12 cellular contexts compared by ENCODE assay signal in genomic region chr9:98551511-98552286, GRCh38.
DNase-seq lines count a peak whose midpoint lies in the region; ATAC-seq and TF ChIP-seq lines count a peak whose summit lies in the region.
"Had no signal": no experiment of that assay in that cellular context is flagged by ENCODE, and none has a peak within 500 bp of the region (broad histone marks: within the 10 kb centered on the region; RNA-seq: fewer than 3 reads in every experiment).

No MANE protein-coding gene starts in this region.

- H3K4ac ChIP-seq in neuronal stem cell (ENCODE audit: low read length), result no peak overlapping the region

- H3K4me2 ChIP-seq in neuronal stem cell (ENCODE audit: insufficient read depth, low read length, poor library complexity, severe bottlenecking), result no peak overlapping the region

- in situ Hi-C loops in gastrocnemius medialis (cut with MboI; ENCODE audit: low sequenced_read_pairs in 4 of 4), result no loop called here

- no peaks in the 10 kb centered on the region for H3K79me1 ChIP-seq in neuronal stem cell (ENCODE audit: low read depth, low read length)

- peak overlapping the region; percentile 41 for H3K18ac ChIP-seq in neuronal stem cell (ENCODE audit: low read length)

- H3K36me3 ChIP-seq in colonic mucosa, result no peaks in the 10 kb centered on the region
- H3K36me3 ChIP-seq in neuronal stem cell (replicated peaks in 1 of 2; ENCODE audit: control insufficient read depth in 2 of 2, insufficient read depth in 2 of 2, low read length in 2 of 2), result no peaks in the 10 kb centered on the region
- no peaks in the 10 kb centered on the region for H3K36me3 ChIP-seq in gastrocnemius medialis

- TF ChIP-seq POLR2A in gastrocnemius medialis (IDR thresholded peaks at IDR 0.05), result no peak

- H2BK5ac ChIP-seq in neuronal stem cell (ENCODE audit: low read length), result no peak overlapping the region

- H4K8ac ChIP-seq in neuronal stem cell (ENCODE audit: low read depth, low read length), result no peak overlapping the region

- H3K4me1 ChIP-seq in colonic mucosa, result no peaks in the 10 kb centered on the region
- H3K4me1 ChIP-seq in neuronal stem cell (ENCODE audit: control insufficient read depth in 2 of 2, insufficient read depth in 1 of 2, low read depth in 1 of 2, low read length in 2 of 2), result peaks cover 0 to 10% of the 10 kb centered on the region in 2 donors
- no peaks in the 10 kb centered on the region for H3K4me1 ChIP-seq in gastrocnemius medialis

- no peak overlapping the region for H2AFZ ChIP-seq in neuronal stem cell (ENCODE audit: low read length)

- DNase-seq in EH (ENCODE audit: low read depth), result peak; percentile 58
- peak; percentile 60 for DNase-seq in RKO (ENCODE audit: low spot score)
- peak; percentile 3 for DNase-seq in colonic mucosa
- DNase-seq in neuronal stem cell (ENCODE audit: low spot score), result no peak
- no peak for DNase-seq in NCI-H774 (lab: John Stamatoyannopoulos, UW)
- no peak for DNase-seq in NOMO-1 treated with DMSO at 0.1 percent for 48 hours (lab: John Stamatoyannopoulos, UW; ENCODE audit: unreplicated experiment)
- DNase-seq in gastrocnemius medialis, result no peak
- DNase-seq: CD4-positive, alpha-beta T cell; central memory CD4-positive, alpha-beta T cell; NCI-H1092 treated with DMSO at 0.1 percent for 48 hours; NCI-H524 treated with DMSO at 0.1 percent for 48 hours had no signal

- H2BK15ac ChIP-seq in neuronal stem cell (ENCODE audit: low read length), result no peak overlapping the region

- H3K27ac ChIP-seq in colonic mucosa, result no peak overlapping the region
- H3K27ac ChIP-seq in neuronal stem cell (replicated peaks; ENCODE audit: low read length), result peak overlapping the region; percentile 59
- H3K27ac ChIP-seq in gastrocnemius medialis, result no peak overlapping the region

- WGBS in neuronal stem cell (ENCODE audit: extremely low coverage in 2 of 2, insufficient read length in 2 of 2, insufficient replicate concordance in 1 of 2), 2 donors, result no CpG with 5 or more reads among the region's 11 CpGs

- peak overlapping the region; percentile 16 for H2BK120ac ChIP-seq in neuronal stem cell (ENCODE audit: low read depth, low read length)

- no peak overlapping the region for H3K14ac ChIP-seq in neuronal stem cell (ENCODE audit: low read length)

- intact Hi-C loops in colonic mucosa (cut with DNase I), result no loop called here
- intact Hi-C loops in gastrocnemius medialis (cut with DNase I; ENCODE audit: low total_unique reads), result loop anchor here (2.0 kb wide), 1 partner anchor 59 kb away; no protein-coding TSS in a partner anchor

- H3K9me3 ChIP-seq in colonic mucosa, result no peaks in the 10 kb centered on the region
- H3K9me3 ChIP-seq in neuronal stem cell (replicated peaks in 1 of 2; ENCODE audit: control insufficient read depth in 2 of 2, insufficient read depth in 1 of 2, low read depth in 1 of 2, low read length in 2 of 2), result no peaks in the 10 kb centered on the region
- no peaks in the 10 kb centered on the region for H3K9me3 ChIP-seq in gastrocnemius medialis

- ATAC-seq in gastrocnemius medialis (no peak), HG03045 (IDR thresholded peaks at IDR 0.05; ENCODE audit: unreplicated experiment) (no peak)

- H3K4me3 ChIP-seq in colonic mucosa (no peak overlapping the region), neuronal stem cell (ENCODE audit: low read length in 2 of 2) (no peak overlapping the region), gastrocnemius medialis (no peak overlapping the region)

- H3K27me3 ChIP-seq in colonic mucosa, result no peaks in the 10 kb centered on the region
- H3K27me3 ChIP-seq in neuronal stem cell (ENCODE audit: control insufficient read depth in 3 of 3, insufficient read depth in 3 of 3, low read depth in 1 of 3, low read length in 3 of 3), result peaks cover 0 to 3% (median 0%) of the 10 kb centered on the region in 3 experiments
- no peaks in the 10 kb centered on the region for H3K27me3 ChIP-seq in gastrocnemius medialis

- H3K23ac ChIP-seq in neuronal stem cell (ENCODE audit: low read depth, low read length, poor library complexity), result no peak overlapping the region

- H3K9ac ChIP-seq in colonic mucosa (ENCODE audit: low read depth in 2 of 2, low read length in 2 of 2) (no peak overlapping the region), neuronal stem cell (ENCODE audit: low read depth, low read length, poor library complexity) (no peak overlapping the region)

- no peak overlapping the region for H2BK12ac ChIP-seq in neuronal stem cell (ENCODE audit: low read length)

- no peak overlapping the region for H2AK5ac ChIP-seq in neuronal stem cell (ENCODE audit: low read depth, low read length)

- TF ChIP-seq CTCF in colonic mucosa (IDR thresholded peaks at IDR 0.05) (no peak), gastrocnemius medialis (IDR thresholded peaks at IDR 0.05 in 4 of 5, conservative IDR thresholded peaks at IDR 0.05 in 1 of 5) (no peak)

- no peak overlapping the region for H4K91ac ChIP-seq in neuronal stem cell (ENCODE audit: low read depth, low read length, poor library complexity)

Comparison
In these comparisons a context has a peak if more than half of its experiments do, and no peak if none do; other contexts are left out.
1. DNase-seq: peak in EH (single experiment), RKO (single experiment) and colonic mucosa (single experiment); none in neuronal stem cell (single experiment), NCI-H774 (single experiment), NOMO-1 treated with DMSO at 0.1 percent for 48 hours (single experiment) and gastrocnemius medialis (0 of 2).